Comparison of ENCODE assay signal across 8 cellular contexts in genomic region chr11:60924110-60924905, GRCh38. TPM values are rescaled to one million over a fixed set of nuclear protein-coding genes. Genes with fewer than 3 reads are reported as not detected.
DNase-seq lines count a peak whose midpoint lies in the region; ATAC-seq lines count a peak whose summit lies in the region.

Gene TMEM132A, plus strand, starts transcription at chr11:60924460. Its CDS starts 174 bp downstream, at chr11:60924634.

- no peaks in the 10 kb centered on the region for H3K9me3 Mint-ChIP-seq in CD8-positive, alpha-beta memory T cell
- H3K9me3 Mint-ChIP-seq in activated naive CD8-positive, alpha-beta T cell (ENCODE audit: low read depth), result no peaks in the 10 kb centered on the region

- no peak within 1 kb of the TSS for H3K4me3 ChIP-seq in CD8-positive, alpha-beta memory T cell (ENCODE audit: low read length)
- peak within 1 kb of the TSS; percentile 80 for H3K4me3 ChIP-seq in neuron (ENCODE audit: low read length)

- peak within 1 kb of the TSS; percentile 8 to 89 (median 70) for H3K4me3 Mint-ChIP-seq in CD8-positive, alpha-beta memory T cell
- H3K4me3 Mint-ChIP-seq in activated naive CD8-positive, alpha-beta T cell, result peak within 1 kb of the TSS; percentile 73

- H3K36me3 Mint-ChIP-seq in CD8-positive, alpha-beta memory T cell, result peaks cover 22 to 42% (median 25%) of the 10 kb centered on the region in 3 donors
- H3K36me3 Mint-ChIP-seq in activated naive CD8-positive, alpha-beta T cell, result peaks cover 18% of the 10 kb centered on the region

- peak within 1 kb of the TSS; percentile 39 for H2AFZ ChIP-seq in neuron (ENCODE audit: low read depth, low read length)

- peaks cover 20% of the 10 kb centered on the region for H3K27me3 ChIP-seq in CD8-positive, alpha-beta memory T cell (ENCODE audit: insufficient read depth, low read length, poor library complexity, severe bottlenecking)
- H3K27me3 ChIP-seq in neuron (ENCODE audit: insufficient read depth, low read length), result no peaks in the 10 kb centered on the region

- peaks cover 14 to 24% (median 17%) of the 10 kb centered on the region in 3 donors for H3K4me1 Mint-ChIP-seq in CD8-positive, alpha-beta memory T cell
- peaks cover 22% of the 10 kb centered on the region for H3K4me1 Mint-ChIP-seq in activated naive CD8-positive, alpha-beta T cell (ENCODE audit: low read depth)

- H3K27me3 Mint-ChIP-seq in CD8-positive, alpha-beta memory T cell, result peaks cover 10 to 20% of the 10 kb centered on the region in 2 donors
- no peaks in the 10 kb centered on the region for H3K27me3 Mint-ChIP-seq in activated naive CD8-positive, alpha-beta T cell

- ATAC-seq in GM21423 (IDR thresholded peaks at IDR 0.05; ENCODE audit: unreplicated experiment) (peak; percentile 38), HG03457 (IDR thresholded peaks at IDR 0.05; ENCODE audit: unreplicated experiment) (no peak), HG02571 (IDR thresholded peaks at IDR 0.05; ENCODE audit: unreplicated experiment) (no peak)

- peaks cover 32% of the 10 kb centered on the region for H3K36me3 ChIP-seq in CD8-positive, alpha-beta memory T cell (ENCODE audit: insufficient read depth, low read length)
- peaks cover 61% of the 10 kb centered on the region for H3K36me3 ChIP-seq in neuron (ENCODE audit: insufficient read depth, low read length)

- POLR2A ChIA-PET in CD8-positive, alpha-beta memory T cell (lab: Charles Lee), result interaction anchor here (0.6 to 1.1 kb wide), 3 partner anchors 9 to 19 kb away, joined by 3 read pairs; no protein-coding TSS in a partner anchor

- peak within 1 kb of the TSS in 5 of 8 donors; percentile 18 to 56 (median 43) for H3K27ac Mint-ChIP-seq in CD8-positive, alpha-beta memory T cell
- H3K27ac Mint-ChIP-seq in activated naive CD8-positive, alpha-beta T cell, result no peak within 1 kb of the TSS

- H3K4me1 ChIP-seq in CD8-positive, alpha-beta memory T cell (ENCODE audit: insufficient read depth, low read length), result peaks cover 13% of the 10 kb centered on the region
- peaks cover 21% of the 10 kb centered on the region for H3K4me1 ChIP-seq in neuron (ENCODE audit: insufficient read depth, low read length)

- no peak for DNase-seq in CD8-positive, alpha-beta memory T cell
- DNase-seq in NCI-H2196 (lab: John Stamatoyannopoulos, UW; ENCODE audit: unreplicated experiment) (peak; percentile 73), glomerular visceral epithelial cell (ENCODE audit: extremely low spot score) (peak; percentile 67)

- CTCF ChIA-PET in CD8-positive, alpha-beta memory T cell (lab: Charles Lee), result interaction anchor here (1.0 to 1.3 kb wide), 3 partner anchors 25 to 264 kb away, joined by 3 read pairs; no protein-coding TSS in a partner anchor

- H3K9me3 ChIP-seq in CD8-positive, alpha-beta memory T cell (ENCODE audit: low read length), result no peaks in the 10 kb centered on the region
- H3K9me3 ChIP-seq in neuron (ENCODE audit: low read length), result no peaks in the 10 kb centered on the region

- H3K27ac ChIP-seq in CD8-positive, alpha-beta memory T cell (ENCODE audit: low read depth, low read length), result no peak within 1 kb of the TSS

RNA-seq across cellular contexts. Expression of gene TMEM132A, which starts in this region (rescaled TPM):
- total RNA-seq in CD8-positive, alpha-beta memory T cell, result under 1 TPM; 0.68 to 0.73 TPM
- polyA plus RNA-seq in CD8-positive, alpha-beta memory T cell, result not detected

Comparison
In these comparisons a context has a peak if more than half of its experiments do, and no peak if none do; other contexts are left out.
1. DNase-seq: peak in NCI-H2196 (single experiment) and glomerular visceral epithelial cell (single experiment); none in CD8-positive, alpha-beta memory T cell (0 of 5).